19 cellular contexts compared by ENCODE assay signal in the genomic region with DNA sequence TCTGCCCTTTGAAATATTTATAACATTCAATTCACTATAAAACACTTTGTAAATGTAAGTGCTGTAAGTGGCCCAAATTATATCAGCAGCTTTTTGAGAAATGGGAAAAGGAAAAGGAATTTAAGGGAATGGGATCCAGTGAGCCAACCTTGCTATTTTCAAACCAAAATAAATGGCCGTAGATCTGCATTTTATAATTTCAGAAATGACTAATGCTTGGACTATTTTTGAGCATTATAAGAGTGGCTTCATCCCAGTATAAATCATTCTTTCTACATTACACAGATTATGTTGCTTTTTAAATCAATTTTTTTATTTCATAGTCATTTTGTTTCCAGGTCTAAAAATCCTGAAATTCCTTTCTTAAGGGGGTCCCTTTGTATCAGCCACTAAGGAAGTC. TPM values are rescaled to one million over a fixed set of nuclear protein-coding genes. Genes with fewer than 3 reads are reported as not detected.
A peak's percentile ranks its signal among the peaks of the same experiment; 100 is the strongest.
DNase-seq lines count a peak whose midpoint lies in the region; ATAC-seq, FAIRE-seq and TF ChIP-seq lines count a peak whose summit lies in the region.
"Had no signal": no experiment of that assay in that cellular context is flagged by ENCODE, and none has a peak within 500 bp of the region (broad histone marks: within the 10 kb centered on the region; RNA-seq: fewer than 3 reads in every experiment).

No MANE protein-coding gene starts in this region.

- H3K27ac Mint-ChIP-seq in astrocyte (ENCODE audit: unreplicated experiment) (no peak overlapping the region), natural killer cell (no peak overlapping the region)
- H3K27ac Mint-ChIP-seq: HFFc6 had no signal

- H3K9me3 ChIP-seq in left ventricle myocardium inferior (replicated peaks) (no peaks in the 10 kb centered on the region), astrocyte (ENCODE audit: insufficient read depth, low read depth, low read length) (no peaks in the 10 kb centered on the region), mesodermal cell (ENCODE audit: control insufficient read depth, low read length) (no peaks in the 10 kb centered on the region)
- H3K9me3 ChIP-seq: MG63, Peyer's patch had no signal

- no CpG with 5 or more reads among the region's 1 CpG for whole genome bisulfite sequencing in mesodermal cell (ENCODE audit: insufficient coverage in 2 of 2), 2 experiments

- intact Hi-C loops in left ventricle myocardium inferior (cut with micrococcal nuclease) = no loop called here
- intact Hi-C loops in left ventricle myocardium superior (cut with micrococcal nuclease) = no loop called here
- intact Hi-C loops in natural killer cell (cut with micrococcal nuclease) = no loop called here

- no peak overlapping the region for H3K4me2 ChIP-seq in astrocyte (ENCODE audit: low read length)

- H3K4me1 ChIP-seq in left ventricle myocardium inferior = peaks cover 42% of the 10 kb centered on the region
- peaks cover 10% of the 10 kb centered on the region for H3K4me1 ChIP-seq in astrocyte (ENCODE audit: insufficient read depth, low read length)
- peaks cover 25% of the 10 kb centered on the region for H3K4me1 ChIP-seq in mesodermal cell (ENCODE audit: control insufficient read depth, insufficient read depth, low read length, poor library complexity, severe bottlenecking)
- H3K4me1 ChIP-seq: Peyer's patch had no signal

- H3K36me3 ChIP-seq in left ventricle myocardium inferior (no peaks in the 10 kb centered on the region), astrocyte (ENCODE audit: insufficient read depth, low read length) (no peaks in the 10 kb centered on the region), mesodermal cell (ENCODE audit: control insufficient read depth, insufficient read depth, low read length) (no peaks in the 10 kb centered on the region)
- H3K36me3 ChIP-seq: MG63, Peyer's patch had no signal

- peaks cover 2% of the 10 kb centered on the region for H3K36me3 Mint-ChIP-seq in astrocyte (ENCODE audit: low read depth, unreplicated experiment)
- H3K36me3 Mint-ChIP-seq in natural killer cell = no peaks in the 10 kb centered on the region
- H3K36me3 Mint-ChIP-seq: CD4-positive, CD25-positive, alpha-beta regulatory T cell had no signal

- no peaks in the 10 kb centered on the region for H3K27me3 ChIP-seq in left ventricle myocardium inferior (ENCODE audit: low read depth)
- no peaks in the 10 kb centered on the region for H3K27me3 ChIP-seq in astrocyte (ENCODE audit: insufficient read depth, low read length)
- H3K27me3 ChIP-seq: MG63, Peyer's patch had no signal

- FAIRE-seq in astrocyte (lab: Jason Lieb, UNC) = no peak
- FAIRE-seq: A204.1, GM12891 had no signal

- H3K9me3 Mint-ChIP-seq in astrocyte (ENCODE audit: unreplicated experiment) (no peaks in the 10 kb centered on the region), natural killer cell (no peaks in the 10 kb centered on the region)
- H3K9me3 Mint-ChIP-seq: CD4-positive, CD25-positive, alpha-beta regulatory T cell; HFFc6 had no signal

- H3K4me3 ChIP-seq in left ventricle myocardium inferior (no peak overlapping the region), astrocyte (ENCODE audit: insufficient read depth, low read depth, low read length) (no peak overlapping the region), mesodermal cell (ENCODE audit: extremely low read depth, insufficient read depth, low read length, poor library complexity, severe bottlenecking) (no peak overlapping the region)
- H3K4me3 ChIP-seq: MG63, Peyer's patch had no signal

- H3K4me1 Mint-ChIP-seq in astrocyte (ENCODE audit: low read depth, unreplicated experiment) (peaks cover 17% of the 10 kb centered on the region), natural killer cell (no peaks in the 10 kb centered on the region)

- H4K20me1 ChIP-seq in astrocyte (ENCODE audit: insufficient read depth, low read length) = no peaks in the 10 kb centered on the region

- H3K27me3 Mint-ChIP-seq in astrocyte (ENCODE audit: low read depth, unreplicated experiment) = no peaks in the 10 kb centered on the region
- H3K27me3 Mint-ChIP-seq in natural killer cell (ENCODE audit: low read depth in 2 of 2) = no peaks in the 10 kb centered on the region

- H3K79me2 ChIP-seq in astrocyte (ENCODE audit: insufficient read depth, low read length) = no peaks in the 10 kb centered on the region

- TF ChIP-seq CTCF in left ventricle myocardium inferior (IDR thresholded peaks at IDR 0.05; ENCODE audit: borderline replicate concordance) (no peak), astrocyte (IDR thresholded peaks at IDR 0.05; ENCODE audit: insufficient read depth, low read depth, low read length) (no peak), natural killer cell (IDR thresholded peaks at IDR 0.05) (no peak)

- H3K4me3 Mint-ChIP-seq in astrocyte (ENCODE audit: unreplicated experiment) (no peak overlapping the region), natural killer cell (no peak overlapping the region)
- H3K4me3 Mint-ChIP-seq: CD4-positive, CD25-positive, alpha-beta regulatory T cell; HFFc6 had no signal

- H3K27ac ChIP-seq in left ventricle myocardium inferior (replicated peaks) (peak overlapping the region; percentile 84), astrocyte (ENCODE audit: low read depth, low read length) (no peak overlapping the region), mesodermal cell (ENCODE audit: low read depth, low read length, severe bottlenecking) (peak overlapping the region; percentile 86)
- H3K27ac ChIP-seq: Peyer's patch had no signal

- no peak for DNase-seq in left ventricle myocardium inferior
- DNase-seq in left ventricle myocardium superior = no peak
- DNase-seq in astrocyte (ENCODE audit: low read depth) = peak; percentile 46
- no peak for DNase-seq in natural killer cell
- DNase-seq in NCI-H510A (lab: John Stamatoyannopoulos, UW) = no peak
- DNase-seq in HPDE6-E6E7 (ENCODE audit: extremely low spot score) = no peak
- DNase-seq in NCI-H2227 treated with DMSO at 0.1 percent for 48 hours (lab: John Stamatoyannopoulos, UW) = no peak
- DNase-seq: CD4-positive, CD25-positive, alpha-beta regulatory T cell; DMS53; HFFc6; MG63; NCI-H1105; NCI-H187 treated with DMSO at 0.1 percent for 48 hours; NCI-H510A treated with DMSO at 0.1 percent for 48 hours; Peyer's patch; SHP77 treated with DMSO at 0.1 percent for 48 hours had no signal

- ATAC-seq in left ventricle myocardium superior (no peak), natural killer cell (no peak)

- no peak overlapping the region for H2AFZ ChIP-seq in astrocyte (ENCODE audit: low read depth, low read length)

- no peak overlapping the region for H3K9ac ChIP-seq in astrocyte (ENCODE audit: low read length)

RNA-seq across cellular contexts. Expression of a gene that starts 49.2 kb away (rescaled TPM):
- total RNA-seq in left ventricle myocardium inferior (11.1 TPM), left ventricle myocardium superior (21.4 TPM), astrocyte (13.5 and 14.0 TPM in 2 replicates), natural killer cell (1 to 10 TPM; 4.5 to 9.0 (median 4.6) TPM)
- polyA plus RNA-seq in mesodermal cell (2013, experiment 1 of 2) = 21.2 TPM
- polyA plus RNA-seq in mesodermal cell (2013, experiment 2 of 2) = 15.8 TPM
- total RNA-seq: HFFc6 had no signal
